11 cellular contexts compared by ENCODE assay signal in genomic region chr6:133764011-133764812, GRCh38.
DNase-seq lines count a peak whose midpoint lies in the region; ATAC-seq, FAIRE-seq and TF ChIP-seq lines count a peak whose summit lies in the region.
"Had no signal": no experiment of that assay in that cellular context is flagged by ENCODE, and none has a peak within 500 bp of the region (broad histone marks: within the 10 kb centered on the region; RNA-seq: fewer than 3 reads in every experiment).

No MANE protein-coding gene starts in this region.

- peaks cover 18% of the 10 kb centered on the region for H3K9me1 ChIP-seq in IMR-90 (ENCODE audit: insufficient read depth, low read length)

- H3K56ac ChIP-seq in IMR-90 (ENCODE audit: extremely low read depth, insufficient read depth, low read length), result peak overlapping the region; percentile 58; the same call in 1 of the 2 replicates

- peak overlapping the region; percentile 29 for H4K91ac ChIP-seq in IMR-90 (ENCODE audit: insufficient read depth, low read depth, low read length)

- H3K27me3 ChIP-seq in IMR-90 (ENCODE audit: control insufficient read depth, insufficient read depth, low read length), result no peaks in the 10 kb centered on the region
- no peaks in the 10 kb centered on the region for H3K27me3 ChIP-seq in esophagus squamous epithelium
- H3K27me3 ChIP-seq in mucosa of rectum (ENCODE audit: control insufficient read depth in 2 of 2, insufficient read depth in 2 of 2, low read length in 2 of 2), result no peaks in the 10 kb centered on the region

- intact Hi-C loops in IMR-90 (cut with micrococcal nuclease) (loop anchor here (5.0 to 10.0 kb wide), 2 partner anchors 131 to 132 kb away; no protein-coding TSS in a partner anchor), esophagus squamous epithelium (cut with DNase I) (no loop called here)

- TF ChIP-seq CTCF in IMR-90 (conservative IDR thresholded peaks at IDR 0.05; ENCODE audit: low read depth, low read length), result no peak
- no peak for TF ChIP-seq CTCF in esophagus squamous epithelium (IDR thresholded peaks at IDR 0.05)

- peak overlapping the region; percentile 90 for H2BK20ac ChIP-seq in IMR-90 (ENCODE audit: low read depth, low read length)

- H3K18ac ChIP-seq in IMR-90 (ENCODE audit: low read depth, low read length), result peak overlapping the region; percentile 90

- H3K14ac ChIP-seq in IMR-90 (replicated peaks; ENCODE audit: low read depth, low read length), result peak overlapping the region; percentile 88

- WGBS in IMR-90 (ENCODE audit: extremely low coverage in 2 of 2, insufficient read length in 1 of 2), 2 experiments, result no CpG with 5 or more reads among the region's 2 CpGs
- 43 to 55% methylated on average over 2 of the region's 2 CpGs for WGBS in esophagus squamous epithelium, 2 donors

- H2AK5ac ChIP-seq in IMR-90 (ENCODE audit: low read depth, low read length), result peak overlapping the region; percentile 23; the same call in 1 of the 2 replicates

- dilution Hi-C loops in IMR-90 (cut with HindIII; ENCODE audit: low sequenced_read_pairs, unreplicated experiment), result no loop called here

- peak overlapping the region; percentile 87 for H2AK9ac ChIP-seq in IMR-90 (replicated peaks; ENCODE audit: low read depth, low read length, poor library complexity)

- H3K9me3 ChIP-seq in IMR-90 (ENCODE audit: control insufficient read depth, insufficient read depth, low read length) (no peaks in the 10 kb centered on the region), esophagus squamous epithelium (no peaks in the 10 kb centered on the region), mucosa of rectum (ENCODE audit: control insufficient read depth in 2 of 2, low read length in 2 of 2) (no peaks in the 10 kb centered on the region)

- H3K36me3 ChIP-seq in IMR-90 (ENCODE audit: control insufficient read depth, insufficient read depth, low read length) (no peaks in the 10 kb centered on the region), esophagus squamous epithelium (no peaks in the 10 kb centered on the region), mucosa of rectum (ENCODE audit: control insufficient read depth in 2 of 2, insufficient read depth in 2 of 2, low read length in 2 of 2) (no peaks in the 10 kb centered on the region)

- peak overlapping the region; percentile 87 for H2BK5ac ChIP-seq in IMR-90 (ENCODE audit: low read depth, low read length, poor library complexity, severe bottlenecking)

- H2BK120ac ChIP-seq in IMR-90 (ENCODE audit: low read depth, low read length), result peak overlapping the region; percentile 88

- peaks cover 0 to 7% of the 10 kb centered on the region in 2 experiments; a peak in 2 of 4 replicates for H3K79me1 ChIP-seq in IMR-90 (ENCODE audit: low read depth in 1 of 2, low read length in 2 of 2)

- peak overlapping the region; percentile 80 for H4K5ac ChIP-seq in IMR-90 (ENCODE audit: low read depth, low read length)

- peak overlapping the region; percentile 74; the same call in 2 of the 3 replicates for H2BK15ac ChIP-seq in IMR-90 (ENCODE audit: low read depth, low read length)

- FAIRE-seq in urothelium cell line (lab: Jason Lieb, UNC), result peak; percentile 17

- H3K23ac ChIP-seq in IMR-90 (ENCODE audit: low read depth, low read length), result peak overlapping the region; percentile 88; the same call in 1 of the 2 replicates

- no TSS peak for BruUV-seq in IMR-90 (replicated peaks; lab: Mats Ljungman, UMichigan)

- peak; percentile 79 for DNase-seq in IMR-90
- no peak for DNase-seq in esophagus squamous epithelium (lab: John Stamatoyannopoulos, UW)
- peak; percentile 39 for DNase-seq in urothelium cell line (ENCODE audit: low spot score)
- no peak for DNase-seq in MV-4-11 (lab: John Stamatoyannopoulos, UW)
- no peak for DNase-seq in superior temporal gyrus (ENCODE audit: extremely low spot score)
- DNase-seq: naive thymus-derived CD4-positive, alpha-beta T cell; NCI-H446 treated with DMSO at 0.1 percent for 48 hours; SIG-M5 had no signal

- H4K20me1 ChIP-seq in IMR-90 (ENCODE audit: insufficient read depth, low read length), result no peaks in the 10 kb centered on the region

- ATAC-seq in IMR-90 (ENCODE audit: low read depth) (peak; percentile 63), HG03045 (IDR thresholded peaks at IDR 0.05; ENCODE audit: unreplicated experiment) (no peak)
- ATAC-seq: activated CD4-positive, CD25-positive, alpha-beta regulatory T cell treated with anti-CD3 and anti-CD28 coated beads, Interleukin-2, amount 50 U/mL, for 24 hours; naive thymus-derived CD4-positive, alpha-beta T cell had no signal

- H3K4me1 ChIP-seq in IMR-90 (ENCODE audit: control insufficient read depth, insufficient read depth, low read length), result peaks cover 23% of the 10 kb centered on the region
- peaks cover 0 to 11% (median 5%) of the 10 kb centered on the region in 3 donors for H3K4me1 ChIP-seq in esophagus squamous epithelium
- no peaks in the 10 kb centered on the region for H3K4me1 ChIP-seq in mucosa of rectum (ENCODE audit: control insufficient read depth in 2 of 2, insufficient read depth in 2 of 2, low read length in 2 of 2)

- TF ChIP-seq POLR2A in IMR-90 (IDR thresholded peaks at IDR 0.05; ENCODE audit: low read depth, low read length) (no peak), esophagus squamous epithelium (IDR thresholded peaks at IDR 0.05) (no peak)

- peak overlapping the region; percentile 80 for H3K4ac ChIP-seq in IMR-90 (ENCODE audit: low read depth, low read length)

- H2AFZ ChIP-seq in IMR-90 (replicated peaks; ENCODE audit: low read length, poor library complexity), result peak overlapping the region; percentile 47

- peak overlapping the region; percentile 49; the same call in 1 of the 2 replicates for H3K27ac ChIP-seq in IMR-90 (ENCODE audit: insufficient read depth, low read length)
- H3K27ac ChIP-seq in esophagus squamous epithelium, result peak overlapping the region; percentile 24 to 76 (median 72)
- peak overlapping the region; percentile 24 to 45 for H3K27ac ChIP-seq in mucosa of rectum (ENCODE audit: low read depth in 2 of 2, low read length in 2 of 2)

- in situ Hi-C loops in IMR-90 (cut with MboI; ENCODE audit: low sequenced_read_pairs), result no loop called here

- H3K9ac ChIP-seq in IMR-90 (ENCODE audit: low read depth, low read length) (peak overlapping the region; percentile 28; the same call in 1 of the 2 replicates), mucosa of rectum (ENCODE audit: low read depth in 1 of 2, low read length in 2 of 2) (no peak overlapping the region)

- POLR2A ChIA-PET in IMR-90 (lab: Charles Lee; ENCODE audit: unreplicated experiment), result no interaction called here

- CTCF ChIA-PET in IMR-90 (lab: Yijun Ruan, JAX), result no interaction called here

- H3K4me3 ChIP-seq in IMR-90 (ENCODE audit: insufficient read depth, low read depth, low read length), result no peak overlapping the region
- H3K4me3 ChIP-seq in esophagus squamous epithelium, result no peak overlapping the region
- H3K4me3 ChIP-seq in mucosa of rectum (ENCODE audit: low read length in 2 of 2), result no peak overlapping the region

- peak overlapping the region; percentile 33; the same call in 1 of the 2 replicates for H3K4me2 ChIP-seq in IMR-90 (ENCODE audit: low read depth, low read length)

- H4K8ac ChIP-seq in IMR-90 (ENCODE audit: low read depth in 2 of 2, low read length in 2 of 2), result peak overlapping the region; percentile 10 to 77; a peak in 3 of 4 replicates

- TF ChIP-seq RAD21 in IMR-90 (IDR thresholded peaks at IDR 0.05; ENCODE audit: low read length), result no peak

TF ChIP-seq in IMR-90, 13 proteins besides CTCF, POLR2A, EP300 and RAD21:
- TF ChIP-seq MAZ (IDR thresholded peaks at IDR 0.05; ENCODE audit: borderline replicate concordance, low read depth, low read length), result no peak
- no peak for TF ChIP-seq USF2 (IDR thresholded peaks at IDR 0.05; ENCODE audit: low read depth, low read length)
- TF ChIP-seq SMC3 (IDR thresholded peaks at IDR 0.05; ENCODE audit: low read depth, low read length), result no peak
- peak; percentile 85 for TF ChIP-seq CEBPB (IDR thresholded peaks at IDR 0.05; ENCODE audit: low read depth, low read length)

Comparison
In these comparisons a context has a peak if more than half of its experiments do, and no peak if none do; other contexts are left out.
1. DNase-seq: peak in IMR-90 (single experiment) and urothelium cell line (single experiment); none in esophagus squamous epithelium (single experiment), MV-4-11 (single experiment) and superior temporal gyrus (single experiment).
2. Peak in every context shown above with its lines, with median percentiles within 50 percentile points of each other: H3K27ac ChIP-seq.